Comparison of ENCODE assay signal across 8 cellular contexts in genomic region chr6:167047554-167047953, GRCh38. TPM values are rescaled to one million over a fixed set of nuclear protein-coding genes. Genes with fewer than 3 reads are reported as not detected.
A peak's percentile ranks its signal among the peaks of the same experiment; 100 is the strongest.
DNase-seq lines count a peak whose midpoint lies in the region; ATAC-seq and TF ChIP-seq lines count a peak whose summit lies in the region.

No MANE protein-coding gene starts in this region.

- POLR2A ChIA-PET in CD4-positive, alpha-beta memory T cell (lab: Charles Lee; ENCODE audit: partially characterized antibody), result interaction anchor here (0.5 to 2.8 kb wide), 16 partner anchors 9 to 97 kb away, joined by 3 to 25 read pairs (median 4); partner anchors contain the start of genes CCR6, CEP43 and RNASET2

- no peaks in the 10 kb centered on the region for H3K27me3 ChIP-seq in CD4-positive, alpha-beta memory T cell (ENCODE audit: insufficient read depth, low read length)

- peaks cover 1 to 3% of the 10 kb centered on the region in 2 donors for H3K36me3 Mint-ChIP-seq in CD4-positive, alpha-beta memory T cell

- TF ChIP-seq CTCF in GM20000 (IDR thresholded peaks at IDR 0.05; ENCODE audit: extremely low read depth, missing control alignments), result no peak
- TF ChIP-seq CTCF in omental fat pad (IDR thresholded peaks at IDR 0.05), result no peak

- H3K9me3 ChIP-seq in CD4-positive, alpha-beta memory T cell (ENCODE audit: control insufficient read depth in 1 of 2, low read length in 2 of 2), result no peaks in the 10 kb centered on the region

- peak; percentile 49 to 67 (median 64) for DNase-seq in CD4-positive, alpha-beta memory T cell
- DNase-seq in GM20000 (ENCODE audit: low spot score), result peak; percentile 72
- DNase-seq in activated T-cell treated with anti-CD3 and anti-CD28 coated beads, Interleukin-2, amount 50 U/mL, for 1 hour, result peak; percentile 40
- peak; percentile 75 for DNase-seq in stimulated activated CD4-positive, alpha-beta T cell treated with anti-CD3 and anti-CD28 coated beads, Interleukin-1b, Interleukin-23, amount 100 ng/mL, for 48 hours
- DNase-seq in omental fat pad (ENCODE audit: low spot score), result no peak
- no peak for DNase-seq in amniotic stem cell (lab: John Stamatoyannopoulos, UW)
- DNase-seq in 8988T, result no peak

- no peaks in the 10 kb centered on the region for H3K9me3 Mint-ChIP-seq in CD4-positive, alpha-beta memory T cell

- peaks cover 26 to 57% (median 39%) of the 10 kb centered on the region in 4 donors for H3K4me1 Mint-ChIP-seq in CD4-positive, alpha-beta memory T cell

- H3K27ac Mint-ChIP-seq in CD4-positive, alpha-beta memory T cell, result peak overlapping the region; percentile 64 to 97 (median 85)

- H3K4me3 ChIP-seq in CD4-positive, alpha-beta memory T cell (ENCODE audit: low read length in 2 of 2), result peak overlapping the region in 1 of 2 donors; percentile 28

- peaks cover 49% of the 10 kb centered on the region for H3K4me1 ChIP-seq in CD4-positive, alpha-beta memory T cell (ENCODE audit: insufficient read depth, low read length)

- H3K27ac ChIP-seq in CD4-positive, alpha-beta memory T cell (ENCODE audit: low read depth, low read length), result peak overlapping the region; percentile 30

- ATAC-seq in HG03520 (IDR thresholded peaks at IDR 0.05; ENCODE audit: unreplicated experiment) (peak; percentile 76), omental fat pad (ENCODE audit: low FRiP score) (no peak)

- no peaks in the 10 kb centered on the region for H3K36me3 ChIP-seq in CD4-positive, alpha-beta memory T cell (ENCODE audit: insufficient read depth, low read length)

- CTCF ChIA-PET in CD4-positive, alpha-beta memory T cell (lab: Charles Lee; ENCODE audit: partially characterized antibody), result interaction anchor here (1.1 to 2.7 kb wide), 15 partner anchors 9 to 303 kb away, joined by 3 to 13 read pairs (median 5); partner anchors contain the start of gene CCR6

- no peaks in the 10 kb centered on the region for H3K27me3 Mint-ChIP-seq in CD4-positive, alpha-beta memory T cell

- peak overlapping the region; percentile 56 to 82 (median 71) for H3K4me3 Mint-ChIP-seq in CD4-positive, alpha-beta memory T cell

- intact Hi-C loops in CD4-positive, alpha-beta memory T cell (cut with micrococcal nuclease), result loop anchor here (1.0 kb wide), 1 partner anchor 9 kb away; no protein-coding TSS in a partner anchor

RNA-seq across cellular contexts. Expression of gene CEP43, which starts 48.4 kb away (rescaled TPM):
- total RNA-seq in CD4-positive, alpha-beta memory T cell, result 10 to 100 TPM; 19.5 to 24.9 TPM
- 1 to 10 TPM; 4.1 to 4.4 TPM for polyA plus RNA-seq in CD4-positive, alpha-beta memory T cell
- total RNA-seq in omental fat pad, result 10 to 100 TPM; 12.2 to 13.7 (median 13.4) TPM

Comparison
In these comparisons a context has a peak if more than half of its experiments do, and no peak if none do; other contexts are left out.
1. DNase-seq: peak in CD4-positive, alpha-beta memory T cell (5 of 5), GM20000 (single experiment), activated T-cell treated with anti-CD3 and anti-CD28 coated beads, Interleukin-2, amount 50 U/mL, for 1 hour (single experiment) and stimulated activated CD4-positive, alpha-beta T cell treated with anti-CD3 and anti-CD28 coated beads, Interleukin-1b, Interleukin-23, amount 100 ng/mL, for 48 hours (single experiment); none in omental fat pad (single experiment), amniotic stem cell (single experiment) and 8988T (single experiment).